In genomic region chr19:35554076-35554475, GRCh38 we compare ENCODE assay signal across 25 cellular contexts. TPM values are rescaled to one million over a fixed set of nuclear protein-coding genes. Genes with fewer than 3 reads are reported as not detected.
"Had no signal": no experiment of that assay in that cellular context is flagged by ENCODE, and none has a peak within 500 bp of the region (broad histone marks: within the 10 kb centered on the region; RNA-seq: fewer than 3 reads in every experiment).

No MANE protein-coding gene starts in this region.

- H3K27ac Mint-ChIP-seq: nephron progenitor cell, type B pancreatic cell had no signal

- DNase-seq: cortex of kidney; dorsolateral prefrontal cortex; effector CD8-positive, alpha-beta T cell; heart left ventricle; hippocampal formation; left colon; mesendoderm; naive thymus-derived CD4-positive, alpha-beta T cell; nephron progenitor cell; ovary; sigmoid colon; stimulated activated CD4-positive, alpha-beta T cell treated with anti-CD3 and anti-CD28 coated beads, Interleukin-12 subunit alpha, Interleukin-12 subunit beta, amount 100 ng/mL, for 4 hours; stimulated activated naive CD4-positive, alpha-beta T cell treated with Interleukin-2 at 50 U/mL for 16 hours had no signal

- ATAC-seq: heart left ventricle; left colon; naive thymus-derived CD4-positive, alpha-beta T cell had no signal

- FAIRE-seq: frontal cortex had no signal

- H3K4me3 Mint-ChIP-seq: nephron progenitor cell had no signal

- H3K9me3 ChIP-seq: heart left ventricle, ovary, right atrium auricular region, sigmoid colon had no signal

- H3K27me3 ChIP-seq: ovary had no signal

- H3K36me3 ChIP-seq: heart left ventricle, ovary, right atrium auricular region, sigmoid colon had no signal

- H3K27ac ChIP-seq: dorsolateral prefrontal cortex, heart left ventricle, ovary, right atrium auricular region, sigmoid colon, skin epidermis had no signal

- H3K9me3 Mint-ChIP-seq: type B pancreatic cell had no signal

- H3K4me3 ChIP-seq: dorsolateral prefrontal cortex, heart left ventricle, ovary, right atrium auricular region, sigmoid colon, skin epidermis had no signal

RNA-seq across cellular contexts. Expression of gene ATP4A, which starts 9.4 kb away (rescaled TPM):
- total RNA-seq: esophagus mucosa; fibroblast of lung; frontal cortex; glomerular endothelial cell; heart left ventricle; kidney epithelial cell; left colon; liver; lung microvascular endothelial cell; naive thymus-derived CD4-positive, alpha-beta T cell; ovary; posterior vena cava; right atrium auricular region; sigmoid colon had no signal
- polyA plus RNA-seq: fibroblast of lung; heart left ventricle; liver; naive thymus-derived CD4-positive, alpha-beta T cell had no signal

RNA-seq across cellular contexts. Expression of gene GAPDHS, which starts 20.8 kb away (rescaled TPM):
- total RNA-seq: esophagus mucosa; fibroblast of lung; frontal cortex; glomerular endothelial cell; heart left ventricle; kidney epithelial cell; left colon; liver; lung microvascular endothelial cell; naive thymus-derived CD4-positive, alpha-beta T cell; ovary; posterior vena cava; right atrium auricular region; sigmoid colon had no signal
- polyA plus RNA-seq: fibroblast of lung; heart left ventricle; liver; naive thymus-derived CD4-positive, alpha-beta T cell; ovary; sigmoid colon had no signal

RNA-seq across cellular contexts. Expression of gene SBSN, which starts 26.0 kb away (rescaled TPM):
- total RNA-seq: frontal cortex; glomerular endothelial cell; heart left ventricle; kidney epithelial cell; left colon; liver; lung microvascular endothelial cell; naive thymus-derived CD4-positive, alpha-beta T cell; ovary; posterior vena cava; right atrium auricular region; sigmoid colon had no signal
- polyA plus RNA-seq: heart left ventricle; liver; naive thymus-derived CD4-positive, alpha-beta T cell; ovary had no signal

RNA-seq across cellular contexts. Expression of gene PMIS2, which starts 31.9 kb away (rescaled TPM):
- total RNA-seq: esophagus mucosa; fibroblast of lung; frontal cortex; glomerular endothelial cell; heart left ventricle; kidney epithelial cell; left colon; liver; lung microvascular endothelial cell; naive thymus-derived CD4-positive, alpha-beta T cell; ovary; posterior vena cava; right atrium auricular region; sigmoid colon had no signal
- polyA plus RNA-seq: fibroblast of lung; heart left ventricle; liver; naive thymus-derived CD4-positive, alpha-beta T cell; ovary; sigmoid colon; thymus had no signal
